1 cellular context compared by ENCODE assay signal in genomic region chr17:4764612-4765011, GRCh38.
TF ChIP-seq lines count a peak whose summit lies in the region.

No MANE protein-coding gene starts in this region.

TF ChIP-seq in H1, 55 proteins besides CTCF, POLR2A, EP300 and RAD21:
- TF ChIP-seq RNF2 (IDR thresholded peaks at IDR 0.05; ENCODE audit: borderline replicate concordance, low read depth, low read length, missing control alignments, poor library complexity, severe bottlenecking) (no peak), SP2 (IDR thresholded peaks at IDR 0.05; ENCODE audit: low read length) (no peak), JUN (IDR thresholded peaks at IDR 0.05; ENCODE audit: low read depth, low read length) (no peak), RFX5 (IDR thresholded peaks at IDR 0.05; ENCODE audit: borderline replicate concordance, low read depth, low read length) (no peak), TAF1 (IDR thresholded peaks at IDR 0.05; ENCODE audit: low read depth, low read length) (no peak)
